9 cellular contexts compared by ENCODE assay signal in genomic region chr3:15345051-15345607, GRCh38. TPM values are rescaled to one million over a fixed set of nuclear protein-coding genes. Genes with fewer than 3 reads are reported as not detected.
DNase-seq lines count a peak whose midpoint lies in the region; ATAC-seq and TF ChIP-seq lines count a peak whose summit lies in the region.
"Had no signal": no experiment of that assay in that cellular context is flagged by ENCODE, and none has a peak within 500 bp of the region (broad histone marks: within the 10 kb centered on the region; RNA-seq: fewer than 3 reads in every experiment).

No MANE protein-coding gene starts in this region.

- H3K4me3 ChIP-seq in vagina (no peak overlapping the region), uterus (no peak overlapping the region)

- peak overlapping the region; percentile 59 for H3K4me3 Mint-ChIP-seq in activated B cell treated with CpG ODN at 0.5 μM for 24 hours

- no peak for TF ChIP-seq CTCF in activated B cell treated with CpG ODN at 0.5 μM for 24 hours (IDR thresholded peaks at IDR 0.05)
- no peak for TF ChIP-seq CTCF in GM13977 (IDR thresholded peaks at IDR 0.05; ENCODE audit: extremely low read depth, insufficient read depth, missing control alignments)
- TF ChIP-seq CTCF in vagina (IDR thresholded peaks at IDR 0.05) = no peak
- TF ChIP-seq CTCF in uterus (IDR thresholded peaks at IDR 0.05) = no peak

- H3K9me3 ChIP-seq in vagina (no peaks in the 10 kb centered on the region), uterus (no peaks in the 10 kb centered on the region)

- H3K27me3 ChIP-seq in vagina (no peaks in the 10 kb centered on the region), uterus (no peaks in the 10 kb centered on the region)

- no peaks in the 10 kb centered on the region for H3K36me3 Mint-ChIP-seq in activated B cell treated with CpG ODN at 0.5 μM for 24 hours (ENCODE audit: low read depth)

- CTCF ChIA-PET in activated B cell treated with CpG ODN at 0.5 μM for 24 hours (lab: Charles Lee) = interaction anchor here (1.0 to 2.7 kb wide), 10 partner anchors 11 to 77 kb away, joined by 3 to 19 read pairs (median 4); partner anchors contain the start of gene SH3BP5

- intact Hi-C loops in activated B cell treated with CpG ODN at 0.5 μM for 24 hours (cut with micrococcal nuclease) = loop anchor here (1.0 kb wide), 8 partner anchors 11 to 256 kb away; partner anchors contain the start of genes BTD, HACL1 and SH3BP5
- intact Hi-C loops in vagina (cut with DNase I) = no loop called here
- intact Hi-C loops in uterus (cut with DNase I; ENCODE audit: low total_unique reads) = no loop called here

- H3K27ac Mint-ChIP-seq in activated B cell treated with CpG ODN at 0.5 μM for 24 hours = peak overlapping the region; percentile 98

- H3K9me3 Mint-ChIP-seq in activated B cell treated with CpG ODN at 0.5 μM for 24 hours = peaks cover 12% of the 10 kb centered on the region

- peak; percentile 27 for ATAC-seq in GM21529 (IDR thresholded peaks at IDR 0.05; ENCODE audit: unreplicated experiment)
- peak; percentile 6 for ATAC-seq in activated B cell treated with CpG ODN at 0.5 μM for 24 hours (ENCODE audit: low read depth)

- H3K27ac ChIP-seq in vagina (no peak overlapping the region), uterus (no peak overlapping the region)

- DNase-seq in DMS 273 treated with DMSO at 0.1 percent for 48 hours (lab: John Stamatoyannopoulos, UW) (peak; percentile 19), NAMALWA (ENCODE audit: low spot score) (peak; percentile 53), activated B cell treated with CpG ODN at 0.5 μM for 24 hours (no peak), GM13977 (ENCODE audit: low spot score) (no peak), GOT3 (lab: John Stamatoyannopoulos, UW) (no peak), vagina (ENCODE audit: extremely low spot score in 2 of 2) (no peak), uterus (no peak)
- DNase-seq: CD8-positive, alpha-beta memory T cell had no signal

- in situ Hi-C loops in GM13977 (cut with MboI; ENCODE audit: low pct_unique_long_range_greater_than_20kb, low sequenced_read_pairs, unreplicated experiment) = no loop called here

- H3K27me3 Mint-ChIP-seq in activated B cell treated with CpG ODN at 0.5 μM for 24 hours = no peaks in the 10 kb centered on the region
- H3K27me3 Mint-ChIP-seq: CD8-positive, alpha-beta memory T cell had no signal

- no peaks in the 10 kb centered on the region for H3K36me3 ChIP-seq in vagina
- H3K36me3 ChIP-seq in uterus = no peaks in the 10 kb centered on the region

- POLR2A ChIA-PET in activated B cell treated with CpG ODN at 0.5 μM for 24 hours (lab: Charles Lee) = interaction anchor here (0.6 to 2.9 kb wide), 20 partner anchors 10 to 75 kb away, joined by 3 to 49 read pairs (median 6); partner anchors contain the start of gene SH3BP5

- peaks cover 84% of the 10 kb centered on the region for H3K4me1 Mint-ChIP-seq in activated B cell treated with CpG ODN at 0.5 μM for 24 hours

- H3K4me1 ChIP-seq in vagina = no peaks in the 10 kb centered on the region
- H3K4me1 ChIP-seq in uterus = no peaks in the 10 kb centered on the region

- TF ChIP-seq POLR2A in vagina (IDR thresholded peaks at IDR 0.05) = no peak
- TF ChIP-seq POLR2A in uterus (IDR thresholded peaks at IDR 0.05) = no peak

RNA-seq across cellular contexts. Expression of gene SH3BP5, which starts 12.7 kb away (rescaled TPM):
- total RNA-seq in activated B cell treated with CpG ODN at 0.5 μM for 24 hours (60.5 and 66.0 TPM in 2 replicates), vagina (78.6 TPM), uterus (100 to 1,000 TPM in 1 of 4 donors, 10 to 100 TPM in 3; 58.8 to 154 (median 75.5) TPM)

Comparison
In these comparisons a context has a peak if more than half of its experiments do, and no peak if none do; other contexts are left out.
1. DNase-seq: peak in DMS 273 treated with DMSO at 0.1 percent for 48 hours (single experiment) and NAMALWA (single experiment); none in activated B cell treated with CpG ODN at 0.5 μM for 24 hours (single experiment), GM13977 (single experiment), GOT3 (single experiment), vagina (0 of 2) and uterus (0 of 2).